18 cellular contexts compared by ENCODE assay signal in the genomic region with DNA sequence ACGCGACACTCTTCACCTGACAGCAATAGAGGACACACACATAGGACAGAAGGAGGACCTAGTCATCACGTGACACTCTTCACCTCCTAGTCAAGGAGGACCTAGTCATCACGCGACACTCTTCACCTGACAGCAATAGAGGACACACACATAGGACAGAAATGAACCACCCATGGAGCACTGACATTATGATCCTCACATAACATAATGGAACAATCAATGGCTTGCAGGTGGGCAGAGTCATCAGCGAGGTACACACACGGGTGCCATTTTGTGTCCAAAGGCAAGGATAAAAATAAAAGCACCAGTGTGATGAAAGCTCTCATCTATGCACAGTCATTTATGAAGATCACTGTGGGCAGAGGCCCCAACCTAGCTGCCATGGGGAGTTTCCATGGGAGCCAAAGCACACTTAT.
DNase-seq lines count a peak whose midpoint lies in the region; ATAC-seq, FAIRE-seq and TF ChIP-seq lines count a peak whose summit lies in the region.
"Had no signal": no experiment of that assay in that cellular context is flagged by ENCODE, and none has a peak within 500 bp of the region (broad histone marks: within the 10 kb centered on the region; RNA-seq: fewer than 3 reads in every experiment).

No MANE protein-coding gene starts in this region.

- no peak overlapping the region for H3K4me3 Mint-ChIP-seq in activated naive CD4-positive, alpha-beta T cell treated with anti-CD3 and anti-CD28 coated beads for 36 hours
- H3K4me3 Mint-ChIP-seq in MCF 10A (ENCODE audit: unreplicated experiment) = no peak overlapping the region
- H3K4me3 Mint-ChIP-seq: activated naive CD8-positive, alpha-beta T cell; naive thymus-derived CD8-positive, alpha-beta T cell had no signal

- H3K4me1 Mint-ChIP-seq in activated naive CD4-positive, alpha-beta T cell treated with anti-CD3 and anti-CD28 coated beads for 36 hours (ENCODE audit: low read depth) = no peaks in the 10 kb centered on the region
- no peaks in the 10 kb centered on the region for H3K4me1 Mint-ChIP-seq in MCF 10A (ENCODE audit: insufficient read depth, unreplicated experiment)

- H3K36me3 ChIP-seq in Karpas-422 (ENCODE audit: insufficient read depth, low read length) = no peaks in the 10 kb centered on the region
- no peaks in the 10 kb centered on the region for H3K36me3 ChIP-seq in K562 (ENCODE audit: control insufficient read depth, insufficient read depth, low read length)
- no peaks in the 10 kb centered on the region for H3K36me3 ChIP-seq in upper lobe of left lung
- H3K36me3 ChIP-seq: cardiac muscle cell, prostate gland had no signal

- peaks cover 8% of the 10 kb centered on the region for H3K27me3 Mint-ChIP-seq in activated naive CD4-positive, alpha-beta T cell treated with anti-CD3 and anti-CD28 coated beads for 36 hours (ENCODE audit: low read depth)
- H3K27me3 Mint-ChIP-seq in MCF 10A (ENCODE audit: insufficient read depth, unreplicated experiment) = no peaks in the 10 kb centered on the region

- no peak overlapping the region for H3K4me3 ChIP-seq in Karpas-422 (ENCODE audit: low read length)
- H3K4me3 ChIP-seq in K562 = no peak overlapping the region
- no peak overlapping the region for H3K4me3 ChIP-seq in upper lobe of left lung
- H3K4me3 ChIP-seq: cardiac muscle cell, prostate gland, testis had no signal

- H4K20me1 ChIP-seq in Karpas-422 (ENCODE audit: insufficient read depth, low read depth, low read length) = no peaks in the 10 kb centered on the region
- no peaks in the 10 kb centered on the region for H4K20me1 ChIP-seq in K562 (replicated peaks; ENCODE audit: control insufficient read depth, insufficient read depth, low read length)

- 0% methylated on average over 7 of the region's 7 CpGs for WGBS in K562 (ENCODE audit: insufficient coverage, low coverage, missing lambda C conversion rate)
- WGBS in upper lobe of left lung, 2 donors = 85 to 97% methylated on average over 7 of the region's 7 CpGs

- H3K9ac ChIP-seq in Karpas-422 (ENCODE audit: low read length) (no peak overlapping the region), K562 (ENCODE audit: insufficient read depth in 1 of 2, low read depth in 2 of 2, low read length in 2 of 2) (no peak overlapping the region)
- H3K9ac ChIP-seq: SK-N-SH had no signal

- H3K27ac ChIP-seq in Karpas-422 (ENCODE audit: low read length) (no peak overlapping the region), K562 (ENCODE audit: extremely low read depth, low read depth, low read length) (no peak overlapping the region), upper lobe of left lung (no peak overlapping the region)
- H3K27ac ChIP-seq: cardiac muscle cell, prostate gland, testis had no signal

- intact Hi-C loops in activated naive CD4-positive, alpha-beta T cell treated with anti-CD3 and anti-CD28 coated beads for 36 hours (cut with micrococcal nuclease) = no loop called here
- intact Hi-C loops in K562 (cut with micrococcal nuclease) (no loop called here), MCF 10A (cut with micrococcal nuclease) (no loop called here)

- H3K4me1 ChIP-seq in Karpas-422 (ENCODE audit: low read length) (peaks cover 43% of the 10 kb centered on the region), K562 (replicated peaks in 1 of 2; ENCODE audit: control insufficient read depth in 2 of 2, insufficient read depth in 2 of 2, low read length in 2 of 2) (no peaks in the 10 kb centered on the region), upper lobe of left lung (peaks cover 0 to 10% (median 0%) of the 10 kb centered on the region in 4 donors)
- H3K4me1 ChIP-seq: prostate gland, testis had no signal

- TF ChIP-seq POLR2A in K562 (conservative IDR thresholded peaks at IDR 0.05) = no peak
- no peak for TF ChIP-seq POLR2A in upper lobe of left lung (IDR thresholded peaks at IDR 0.05)

- no peaks in the 10 kb centered on the region for H3K9me1 ChIP-seq in K562 (ENCODE audit: control insufficient read depth, insufficient read depth, low read length)

- ATAC-seq in K562 (no peak), upper lobe of left lung (ENCODE audit: low FRiP score in 2 of 2) (peak; percentile 36 to 70), HG03108 (IDR thresholded peaks at IDR 0.05; ENCODE audit: unreplicated experiment) (no peak)
- ATAC-seq: HCT116; naive thymus-derived CD8-positive, alpha-beta T cell had no signal

- H3K27ac Mint-ChIP-seq in activated naive CD4-positive, alpha-beta T cell treated with anti-CD3 and anti-CD28 coated beads for 36 hours = no peak overlapping the region
- no peak overlapping the region for H3K27ac Mint-ChIP-seq in MCF 10A (ENCODE audit: low read depth, unreplicated experiment)
- H3K27ac Mint-ChIP-seq: activated naive CD8-positive, alpha-beta T cell; naive thymus-derived CD8-positive, alpha-beta T cell had no signal

- no peak for FAIRE-seq in K562 (lab: Jason Lieb, UNC)

- H3K27me3 ChIP-seq in Karpas-422 (ENCODE audit: low read length) (no peaks in the 10 kb centered on the region), K562 (ENCODE audit: control insufficient read depth in 2 of 2, insufficient read depth in 2 of 2, low read length in 2 of 2) (no peaks in the 10 kb centered on the region), upper lobe of left lung (no peaks in the 10 kb centered on the region)
- H3K27me3 ChIP-seq: cardiac muscle cell, testis had no signal

- H3K79me2 ChIP-seq in Karpas-422 (ENCODE audit: low read length) = no peaks in the 10 kb centered on the region
- no peaks in the 10 kb centered on the region for H3K79me2 ChIP-seq in K562 (ENCODE audit: control insufficient read depth, insufficient read depth, low read length)

- H3K9me3 ChIP-seq in Karpas-422 (ENCODE audit: low read length) (no peaks in the 10 kb centered on the region), K562 (replicated peaks; ENCODE audit: control insufficient read depth, insufficient read depth, low read depth, low read length) (no peaks in the 10 kb centered on the region), upper lobe of left lung (no peaks in the 10 kb centered on the region)
- H3K9me3 ChIP-seq: prostate gland, testis had no signal

- H3K9me2 ChIP-seq in Karpas-422 (replicated peaks; ENCODE audit: insufficient read depth, low read length) = no peaks in the 10 kb centered on the region
- H3K9me2 ChIP-seq: SK-N-SH had no signal

- H3K4me2 ChIP-seq in Karpas-422 (ENCODE audit: low read depth, low read length, poor library complexity, severe bottlenecking) (no peak overlapping the region), K562 (ENCODE audit: insufficient read depth, low read length) (no peak overlapping the region)
- H3K4me2 ChIP-seq: SK-N-SH had no signal

- POLR2A ChIA-PET in K562 (lab: Yijun Ruan, JAX) (no interaction called here), MCF 10A (lab: Yijun Ruan, JAX) (interaction anchor here (0.7 kb wide), 1 partner anchor 13 kb away, joined by 3 read pairs; no protein-coding TSS in a partner anchor)

- no peaks in the 10 kb centered on the region for H3K36me3 Mint-ChIP-seq in activated naive CD4-positive, alpha-beta T cell treated with anti-CD3 and anti-CD28 coated beads for 36 hours (ENCODE audit: low read depth)
- no peaks in the 10 kb centered on the region for H3K36me3 Mint-ChIP-seq in MCF 10A (ENCODE audit: insufficient read depth, unreplicated experiment)
- H3K36me3 Mint-ChIP-seq: activated naive CD8-positive, alpha-beta T cell; naive thymus-derived CD8-positive, alpha-beta T cell had no signal

- TF ChIP-seq RAD21 in K562 (CRISPR knock-in tag; conservative IDR thresholded peaks at IDR 0.05 in 1 of 2, IDR thresholded peaks at IDR 0.05 in 1 of 2) = no peak

- in situ Hi-C loops in K562 (cut with MboI) (no loop called here), ACHN (cut with HindIII; ENCODE audit: low pct_ligation_motif_present, low pct_unique_long_range_greater_than_20kb, low sequenced_read_pairs) (no loop called here)

- peaks cover 1% of the 10 kb centered on the region for H3K9me3 Mint-ChIP-seq in activated naive CD4-positive, alpha-beta T cell treated with anti-CD3 and anti-CD28 coated beads for 36 hours
- peaks cover 5% of the 10 kb centered on the region for H3K9me3 Mint-ChIP-seq in MCF 10A (ENCODE audit: unreplicated experiment)

- TF ChIP-seq CTCF in K562 (IDR thresholded peaks at IDR 0.05 in 2 of 3, conservative IDR thresholded peaks at IDR 0.05 in 1 of 3; ENCODE audit: insufficient read depth in 2 of 3, low read depth in 1 of 3, low read length in 3 of 3) (no peak), upper lobe of left lung (IDR thresholded peaks at IDR 0.05) (no peak), MCF 10A (IDR thresholded peaks at IDR 0.05; ENCODE audit: unreplicated experiment) (no peak)

- CTCF ChIA-PET in activated naive CD4-positive, alpha-beta T cell treated with anti-CD3 and anti-CD28 coated beads for 36 hours (lab: Charles Lee) = interaction anchor here (1.1 kb wide), 1 partner anchor 10 kb away, joined by 3 read pairs; no protein-coding TSS in a partner anchor
- CTCF ChIA-PET in K562 (lab: Yijun Ruan, JAX; ENCODE audit: low intra/inter-chr PET ratio) (no interaction called here), MCF 10A (lab: Yijun Ruan, JAX) (interaction anchor here (0.7 to 2.5 kb wide), 3 partner anchors 14 to 263 kb away, joined by 3 to 20 read pairs (median 4); no protein-coding TSS in a partner anchor)

- H2AFZ ChIP-seq in Karpas-422 (ENCODE audit: low read length) (no peak overlapping the region), K562 (ENCODE audit: low read depth, low read length) (no peak overlapping the region)

- DNase-seq in activated naive CD4-positive, alpha-beta T cell treated with anti-CD3 and anti-CD28 coated beads for 36 hours = peak; percentile 7
- no peak for DNase-seq in activated naive CD4-positive, alpha-beta T cell treated with Interleukin-2 at 50 U/mL for 16 hours
- peak; percentile 26 for DNase-seq in Karpas-422
- DNase-seq in K562 (ENCODE audit: extremely low read depth in 1 of 4, low spot score in 3 of 4) = no peak
- DNase-seq in upper lobe of left lung = no peak
- DNase-seq in MCF 10A (ENCODE audit: unreplicated experiment) = no peak
- no peak for DNase-seq in ACHN
- DNase-seq: MV-4-11; naive thymus-derived CD8-positive, alpha-beta T cell; NCI-H226; SK-N-SH; stimulated activated CD4-positive, alpha-beta T cell treated with anti-CD3 and anti-CD28 coated beads, Interleukin-12 subunit alpha, Interleukin-12 subunit beta, amount 100 ng/mL, for 4 hours; testis had no signal

- BruUV-seq in K562 (replicated peaks; lab: Mats Ljungman, UMichigan) (no TSS peak), MCF 10A (replicated peaks; lab: Mats Ljungman, UMichigan) (no TSS peak)

- TF ChIP-seq EP300 in K562 (IDR thresholded peaks at IDR 0.05; ENCODE audit: low read length) (no peak), upper lobe of left lung (IDR thresholded peaks at IDR 0.05) (no peak)

TF ChIP-seq in K562, 482 proteins besides CTCF, POLR2A, EP300 and RAD21 (continues in another document):
- TF ChIP-seq, protein P1, sequence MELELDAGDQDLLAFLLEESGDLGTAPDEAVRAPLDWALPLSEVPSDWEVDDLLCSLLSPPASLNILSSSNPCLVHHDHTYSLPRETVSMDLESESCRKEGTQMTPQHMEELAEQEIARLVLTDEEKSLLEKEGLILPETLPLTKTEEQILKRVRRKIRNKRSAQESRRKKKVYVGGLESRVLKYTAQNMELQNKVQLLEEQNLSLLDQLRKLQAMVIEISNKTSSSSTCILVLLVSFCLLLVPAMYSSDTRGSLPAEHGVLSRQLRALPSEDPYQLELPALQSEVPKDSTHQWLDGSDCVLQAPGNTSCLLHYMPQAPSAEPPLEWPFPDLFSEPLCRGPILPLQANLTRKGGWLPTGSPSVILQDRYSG (tag; conservative IDR thresholded peaks at IDR 0.05; ENCODE audit: low read depth) = no peak

Comparison
In these comparisons a context has a peak if more than half of its experiments do, and no peak if none do; other contexts are left out.
1. DNase-seq: peak in activated naive CD4-positive, alpha-beta T cell treated with anti-CD3 and anti-CD28 coated beads for 36 hours (single experiment) and Karpas-422 (single experiment); none in activated naive CD4-positive, alpha-beta T cell treated with Interleukin-2 at 50 U/mL for 16 hours (single experiment), K562 (0 of 4), upper lobe of left lung (0 of 2), MCF 10A (single experiment) and ACHN (single experiment).
2. ATAC-seq: peak in upper lobe of left lung (2 of 2); none in K562 (single experiment) and HG03108 (single experiment).